In genomic region chr15:92020765-92021164, GRCh38 we compare ENCODE assay signal across 30 cellular contexts.
A peak's percentile ranks its signal among the peaks of the same experiment; 100 is the strongest.
DNase-seq lines count a peak whose midpoint lies in the region; ATAC-seq, FAIRE-seq and TF ChIP-seq lines count a peak whose summit lies in the region.
"Had no signal": no experiment of that assay in that cellular context is flagged by ENCODE, and none has a peak within 500 bp of the region (broad histone marks: within the 10 kb centered on the region; RNA-seq: fewer than 3 reads in every experiment).

No MANE protein-coding gene starts in this region.

- intact Hi-C loops in GM12878 (cut with micrococcal nuclease; ENCODE audit: unreplicated experiment) (no loop called here), body of pancreas (cut with DNase I) (no loop called here)

- H3K27me3 Mint-ChIP-seq in chondrocyte (ENCODE audit: low read depth), result peaks cover 8% of the 10 kb centered on the region
- H3K27me3 Mint-ChIP-seq: activated CD8-positive, alpha-beta memory T cell treated with anti-CD3 and anti-CD28 coated beads, Interleukin-2, amount 10 ng/mL, durations not matched to agents 7 days and 5 days; CD4-positive, alpha-beta T cell had no signal

- H3K4me3 ChIP-seq in GM23248 (no peak overlapping the region), GM12878 (no peak overlapping the region), gastroesophageal sphincter (no peak overlapping the region), thoracic aorta (no peak overlapping the region), body of pancreas (no peak overlapping the region)
- H3K4me3 ChIP-seq: HAP-1, heart left ventricle, K562, pancreas, uterus had no signal

- no peaks in the 10 kb centered on the region for H3K27me3 ChIP-seq in GM23248 (replicated peaks; ENCODE audit: insufficient read depth)
- H3K27me3 ChIP-seq in GM12878 (replicated peaks in 1 of 2; ENCODE audit: control insufficient read depth in 2 of 2, insufficient read depth in 2 of 2, low read length in 1 of 2), result no peaks in the 10 kb centered on the region; a peak in 1 of 4 replicates
- H3K27me3 ChIP-seq in gastroesophageal sphincter, result no peaks in the 10 kb centered on the region
- H3K27me3 ChIP-seq in thoracic aorta (replicated peaks; ENCODE audit: insufficient read depth), result no peaks in the 10 kb centered on the region
- no peaks in the 10 kb centered on the region for H3K27me3 ChIP-seq in body of pancreas
- H3K27me3 ChIP-seq: heart left ventricle, pancreas, uterus had no signal

- CTCF ChIA-PET in GM12878 (lab: Yijun Ruan, JAX), result no interaction called here

- WGBS in GM23248 (ENCODE audit: low coverage in 1 of 2, low lambda C conversion rate in 2 of 2, missing lambda C conversion rate in 2 of 2), 2 experiments, result 54% methylated on average over 3 of the region's 3 CpGs
- 23% methylated on average over 3 of the region's 3 CpGs for WGBS in GM12878 (ENCODE audit: insufficient coverage, insufficient replicate concordance, low lambda C conversion rate, missing lambda C conversion rate)
- 71 to 79% methylated on average over 3 of the region's 3 CpGs for WGBS in gastroesophageal sphincter (ENCODE audit: low coverage in 1 of 2), 2 donors
- 58 to 62% methylated on average over 3 of the region's 3 CpGs for WGBS in body of pancreas, 2 donors

- TF ChIP-seq CTCF in GM12878 (IDR thresholded peaks at IDR 0.05 in 2 of 3, conservative IDR thresholded peaks at IDR 0.05 in 1 of 3; ENCODE audit: control insufficient read depth in 2 of 3, extremely low read depth in 1 of 3, insufficient read depth in 1 of 3, low read depth in 3 of 3, low read length in 3 of 3), result no peak
- TF ChIP-seq CTCF in gastroesophageal sphincter (IDR thresholded peaks at IDR 0.05), result no peak
- TF ChIP-seq CTCF in thoracic aorta (IDR thresholded peaks at IDR 0.05), result no peak
- no peak for TF ChIP-seq CTCF in body of pancreas (IDR thresholded peaks at IDR 0.05)
- TF ChIP-seq CTCF in chondrocyte (IDR thresholded peaks at IDR 0.05), result no peak

- no peak for TF ChIP-seq EP300 in GM12878 (IDR thresholded peaks at IDR 0.05; ENCODE audit: borderline replicate concordance in 1 of 2, control insufficient read depth in 1 of 2, low read depth in 2 of 2, low read length in 2 of 2)
- TF ChIP-seq EP300 in gastroesophageal sphincter (IDR thresholded peaks at IDR 0.05), result no peak

- FAIRE-seq in GM12878 (lab: Jason Lieb, UNC), result no peak
- FAIRE-seq: GM19239, K562, pancreas had no signal

- in situ Hi-C loops in GM23248 (cut with MboI), result no loop called here
- in situ Hi-C loops in GM12878 (cut with MboI), result no loop called here

- TF ChIP-seq POLR2A in GM12878 (IDR thresholded peaks at IDR 0.05; ENCODE audit: low read depth, low read length) (no peak), gastroesophageal sphincter (IDR thresholded peaks at IDR 0.05) (no peak), body of pancreas (IDR thresholded peaks at IDR 0.05) (no peak)

- H3K9me3 ChIP-seq in GM23248 (ENCODE audit: low read depth), result no peaks in the 10 kb centered on the region
- H3K9me3 ChIP-seq in GM12878 (replicated peaks; ENCODE audit: control insufficient read depth, insufficient read depth, low read length), result no peaks in the 10 kb centered on the region
- H3K9me3 ChIP-seq in gastroesophageal sphincter, result no peaks in the 10 kb centered on the region
- no peaks in the 10 kb centered on the region for H3K9me3 ChIP-seq in thoracic aorta
- H3K9me3 ChIP-seq in body of pancreas, result no peaks in the 10 kb centered on the region
- H3K9me3 ChIP-seq: HAP-1, heart left ventricle, pancreas, uterus had no signal

- no peak overlapping the region for H3K27ac Mint-ChIP-seq in chondrocyte (ENCODE audit: unreplicated experiment)
- H3K27ac Mint-ChIP-seq: activated CD8-positive, alpha-beta memory T cell treated with anti-CD3 and anti-CD28 coated beads, Interleukin-2, amount 10 ng/mL, durations not matched to agents 7 days and 5 days; CD4-positive, alpha-beta T cell; nephron progenitor cell; stimulated activated naive B cell treated with anti-CD40 and anti-IgM and Interleukin-4, amounts not matched to agents 10 μg/mL and 1 μg/mL and 100 μg/mL, for 72 hours had no signal

- no peaks in the 10 kb centered on the region for H3K36me3 ChIP-seq in GM23248 (ENCODE audit: low read depth)
- no peaks in the 10 kb centered on the region for H3K36me3 ChIP-seq in GM12878 (ENCODE audit: control insufficient read depth in 2 of 2, insufficient read depth in 2 of 2, low read length in 1 of 2)
- no peaks in the 10 kb centered on the region for H3K36me3 ChIP-seq in gastroesophageal sphincter
- H3K36me3 ChIP-seq in thoracic aorta, result no peaks in the 10 kb centered on the region
- H3K36me3 ChIP-seq in body of pancreas (replicated peaks in 1 of 2; ENCODE audit: insufficient read depth in 1 of 2, low read depth in 2 of 2), result no peaks in the 10 kb centered on the region
- H3K36me3 ChIP-seq: HAP-1, heart left ventricle, pancreas, uterus had no signal

- no TSS peak for BruUV-seq in GM12878 (replicated peaks; lab: Mats Ljungman, UMichigan)

- H3K36me3 Mint-ChIP-seq in chondrocyte (ENCODE audit: low read depth), result no peaks in the 10 kb centered on the region
- H3K36me3 Mint-ChIP-seq: activated CD8-positive, alpha-beta memory T cell treated with anti-CD3 and anti-CD28 coated beads, Interleukin-2, amount 10 ng/mL, durations not matched to agents 7 days and 5 days; stimulated activated naive B cell treated with anti-CD40 and anti-IgM and Interleukin-4, amounts not matched to agents 10 μg/mL and 1 μg/mL and 100 μg/mL, for 72 hours had no signal

- TF ChIP-seq RAD21 in GM12878 (IDR thresholded peaks at IDR 0.05; ENCODE audit: insufficient read depth, low read depth, low read length), result no peak

- H3K9me2 ChIP-seq in GM23248 (ENCODE audit: insufficient read depth), result no peaks in the 10 kb centered on the region

- SMC1A ChIA-PET in GM12878 (lab: Charles Lee; ENCODE audit: uncharacterized antibody, unreplicated experiment), result no interaction called here

- RAD21 ChIA-PET in GM12878 (lab: Charles Lee; ENCODE audit: unreplicated experiment), result no interaction called here

- POLR2A ChIA-PET in GM12878 (lab: Charles Lee), result no interaction called here

- H3K4me1 ChIP-seq in GM23248 (ENCODE audit: insufficient read depth) (peaks cover 9% of the 10 kb centered on the region; the same call in 1 of the 2 replicates), GM12878 (ENCODE audit: control insufficient read depth, insufficient read depth, low read length) (no peaks in the 10 kb centered on the region), gastroesophageal sphincter (peaks cover 0 to 22% (median 12%) of the 10 kb centered on the region in 3 donors), thoracic aorta (ENCODE audit: control insufficient read depth in 1 of 2, low read depth in 2 of 2) (peaks cover 36 to 67% of the 10 kb centered on the region in 2 donors), body of pancreas (no peaks in the 10 kb centered on the region)
- H3K4me1 ChIP-seq: HAP-1, pancreas had no signal

- H2AFZ ChIP-seq in GM23248 (no peak overlapping the region), GM12878 (ENCODE audit: control insufficient read depth, low read depth, low read length) (no peak overlapping the region)

- ATAC-seq in GM12878 (peak; percentile 26; the same call in 1 of the 3 replicates), gastroesophageal sphincter (peak; percentile 61), thoracic aorta (ENCODE audit: insufficient number of reproducible peaks, low FRiP score, low read depth) (peak; percentile 42), body of pancreas (no peak)
- ATAC-seq: activated CD8-positive, alpha-beta memory T cell treated with anti-CD3 and anti-CD28 coated beads, Interleukin-2, amount 10 ng/mL, durations not matched to agents 7 days and 5 days; heart left ventricle; K562; Panc1; stimulated activated naive B cell treated with anti-CD40 and anti-IgM and Interleukin-4, amounts not matched to agents 10 μg/mL and 1 μg/mL and 100 μg/mL, for 72 hours had no signal

- H3K27ac ChIP-seq in GM23248 (no peak overlapping the region), GM12878 (ENCODE audit: control insufficient read depth, insufficient read depth) (no peak overlapping the region), gastroesophageal sphincter (peak overlapping the region in 2 of 4 donors; percentile 15 to 26), thoracic aorta (peak overlapping the region; percentile 42 to 58), body of pancreas (no peak overlapping the region)
- H3K27ac ChIP-seq: pancreas, uterus had no signal

- H3K79me2 ChIP-seq in GM23248 (ENCODE audit: insufficient read depth) (no peaks in the 10 kb centered on the region), GM12878 (ENCODE audit: control insufficient read depth, insufficient read depth, low read length) (no peaks in the 10 kb centered on the region)

- H3F3A ChIP-seq in GM23248 (ENCODE audit: insufficient read depth), result 0 out of 2 replicates have a peak, but pooled peaks cover 8% of the 10 kb centered on the region

- H3K9me3 Mint-ChIP-seq in chondrocyte (ENCODE audit: low read depth), result peaks cover 5% of the 10 kb centered on the region
- H3K9me3 Mint-ChIP-seq: CD4-positive, alpha-beta T cell; nephron progenitor cell; stimulated activated naive B cell treated with anti-CD40 and anti-IgM and Interleukin-4, amounts not matched to agents 10 μg/mL and 1 μg/mL and 100 μg/mL, for 72 hours had no signal

- no peak overlapping the region for H3K9ac ChIP-seq in GM23248
- no peak overlapping the region for H3K9ac ChIP-seq in GM12878 (ENCODE audit: control insufficient read depth, insufficient read depth, low read length)

- H3K4me3 Mint-ChIP-seq in chondrocyte (ENCODE audit: unreplicated experiment), result no peak overlapping the region
- H3K4me3 Mint-ChIP-seq: activated CD8-positive, alpha-beta memory T cell treated with anti-CD3 and anti-CD28 coated beads, Interleukin-2, amount 10 ng/mL, durations not matched to agents 7 days and 5 days; CD4-positive, alpha-beta T cell; nephron progenitor cell; stimulated activated naive B cell treated with anti-CD40 and anti-IgM and Interleukin-4, amounts not matched to agents 10 μg/mL and 1 μg/mL and 100 μg/mL, for 72 hours had no signal

- H4K20me1 ChIP-seq in GM23248 (ENCODE audit: insufficient read depth), result no peaks in the 10 kb centered on the region
- no peaks in the 10 kb centered on the region for H4K20me1 ChIP-seq in GM12878 (ENCODE audit: control insufficient read depth, insufficient read depth)

- no peaks in the 10 kb centered on the region for H3K4me1 Mint-ChIP-seq in chondrocyte (ENCODE audit: low read depth)
- H3K4me1 Mint-ChIP-seq: stimulated activated naive B cell treated with anti-CD40 and anti-IgM and Interleukin-4, amounts not matched to agents 10 μg/mL and 1 μg/mL and 100 μg/mL, for 72 hours had no signal

- DNase-seq in GM23248, result peak; percentile 71
- DNase-seq in GM12878 (ENCODE audit: low read depth, low spot score), result no peak
- DNase-seq in thoracic aorta (ENCODE audit: low spot score), result no peak
- no peak for DNase-seq in body of pancreas
- no peak for DNase-seq in GM19238 (ENCODE audit: insufficient read length, low spot score)
- DNase-seq in chondrocyte (ENCODE audit: low spot score), result no peak
- DNase-seq in NCI-H2171 treated with DMSO at 0.1 percent for 48 hours (lab: John Stamatoyannopoulos, UW), result no peak
- DNase-seq: activated CD4-positive, alpha-beta T cell treated with anti-CD3 and anti-CD28 coated beads, Interleukin-2, amount 50 U/mL, for 1 hour; activated CD8-positive, alpha-beta memory T cell treated with anti-CD3 and anti-CD28 coated beads, Interleukin-2, amount 10 ng/mL, durations not matched to agents 7 days and 5 days; activated naive CD4-positive, alpha-beta T cell treated with Interleukin-2 at 50 U/mL for 16 hours; AML-193; caudate nucleus; CD4-positive, alpha-beta T cell; heart left ventricle; NCI-H2029; NCI-H2227 treated with DMSO at 0.1 percent for 48 hours; NCI-H69; nephron progenitor cell; pancreas; SIG-M5; stimulated activated CD4-positive, alpha-beta T cell treated with anti-CD3 and anti-CD28 coated beads, Interleukin-12 subunit alpha, Interleukin-12 subunit beta, amount 100 ng/mL, for 4 hours; stimulated activated CD4-positive, alpha-beta T cell treated with anti-CD3 and anti-CD28 coated beads, Interleukin-4, amount 100 ng/mL, for 4 hours; stimulated activated naive B cell treated with anti-CD40 and anti-IgM and Interleukin-4, amounts not matched to agents 10 μg/mL and 1 μg/mL and 100 μg/mL, for 72 hours; T-helper 9 cell; uterus had no signal

- H3K4me2 ChIP-seq in GM23248 (ENCODE audit: unreplicated experiment) (no peak overlapping the region), GM12878 (ENCODE audit: control insufficient read depth, insufficient read depth) (no peak overlapping the region)

Comparison
In these comparisons a context has a peak if more than half of its experiments do, and no peak if none do; other contexts are left out.
1. H3K27ac ChIP-seq: peak in thoracic aorta (2 of 2); none in GM23248 (single experiment), GM12878 (single experiment) and body of pancreas (0 of 4).